In genomic region chr12:117085318-117085947, GRCh38 we compare ENCODE assay signal across 24 cellular contexts. TPM values are rescaled to one million over a fixed set of nuclear protein-coding genes. Genes with fewer than 3 reads are reported as not detected.
DNase-seq lines count a peak whose midpoint lies in the region; ATAC-seq, FAIRE-seq and TF ChIP-seq lines count a peak whose summit lies in the region.
"Had no signal": no experiment of that assay in that cellular context is flagged by ENCODE, and none has a peak within 500 bp of the region (broad histone marks: within the 10 kb centered on the region; RNA-seq: fewer than 3 reads in every experiment).

No MANE protein-coding gene starts in this region.

- no peak overlapping the region for H2BK5ac ChIP-seq in H9 (ENCODE audit: insufficient read length, low read length)
- H2BK5ac ChIP-seq in neuronal stem cell (ENCODE audit: low read length): no peak overlapping the region

- BruUV-seq in Calu3 (replicated peaks; lab: Mats Ljungman, UMichigan): no TSS peak

- H2BK15ac ChIP-seq in H9 (ENCODE audit: low read depth, low read length): no peak overlapping the region
- peak overlapping the region; percentile 43 for H2BK15ac ChIP-seq in neuronal stem cell (ENCODE audit: low read length)

- H3K23ac ChIP-seq in H9 (ENCODE audit: insufficient read length, low read depth, low read length) (no peak overlapping the region), neuronal stem cell (ENCODE audit: low read depth, low read length, poor library complexity) (no peak overlapping the region)

- H3K79me2 ChIP-seq in H9 (ENCODE audit: insufficient read depth, low read length): no peaks in the 10 kb centered on the region

- H2BK120ac ChIP-seq in H9 (ENCODE audit: low read depth, low read length, poor library complexity, severe bottlenecking): no peak overlapping the region
- H2BK120ac ChIP-seq in neuronal stem cell (ENCODE audit: low read depth, low read length): no peak overlapping the region

- H3K4me1 Mint-ChIP-seq in Calu3 (ENCODE audit: low read depth, unreplicated experiment): peaks cover 72% of the 10 kb centered on the region
- peaks cover 14 to 35% of the 10 kb centered on the region in 2 experiments for H3K4me1 Mint-ChIP-seq in H9

- H2AK5ac ChIP-seq in H9 (ENCODE audit: insufficient read length, low read length) (no peak overlapping the region), neuronal stem cell (ENCODE audit: low read depth, low read length) (peak overlapping the region; percentile 4)

- H3K27ac ChIP-seq in H9 (ENCODE audit: insufficient read length, low read depth, low read length): no peak overlapping the region
- H3K27ac ChIP-seq in neuronal stem cell (replicated peaks; ENCODE audit: low read length): no peak overlapping the region
- H3K27ac ChIP-seq: gastroesophageal sphincter, GM23248, thoracic aorta had no signal

- H3K4me1 ChIP-seq in H9 (ENCODE audit: insufficient read depth, low read length) (no peaks in the 10 kb centered on the region), neuronal stem cell (ENCODE audit: control insufficient read depth in 2 of 2, insufficient read depth in 1 of 2, low read depth in 1 of 2, low read length in 2 of 2) (peaks cover 7 to 8% of the 10 kb centered on the region in 2 donors)

- H3K27ac Mint-ChIP-seq in Calu3 (ENCODE audit: unreplicated experiment): peak overlapping the region; percentile 58
- peak overlapping the region; percentile 44 to 86 (median 85); a peak in 4 of 7 replicates for H3K27ac Mint-ChIP-seq in H9
- H3K27ac Mint-ChIP-seq: activated naive CD4-positive, alpha-beta T cell treated with anti-CD3 and anti-CD28 coated beads, Interleukin-2, amount 50 U/mL, for 72 hours; progenitor cell of endocrine pancreas; stimulated activated naive CD8-positive, alpha-beta T cell treated with anti-CD3 and anti-CD28 coated beads, Interleukin-15, Interleukin-2, amounts not matched to agents 100 ng/mL and 50 ng/mL, for 24 hours had no signal

- H3K4me2 ChIP-seq in H9 (ENCODE audit: insufficient read depth, insufficient read length, low read length) (no peak overlapping the region), neuronal stem cell (ENCODE audit: insufficient read depth, low read length, poor library complexity, severe bottlenecking) (no peak overlapping the region)

- no peaks in the 10 kb centered on the region for H4K20me1 ChIP-seq in H9 (ENCODE audit: control insufficient read depth, insufficient read depth, insufficient read length)

- no peak overlapping the region for H3T11ph ChIP-seq in H9 (ENCODE audit: low read length)

- H2AFZ ChIP-seq in H9 (ENCODE audit: low read length) (no peak overlapping the region), neuronal stem cell (ENCODE audit: low read length) (no peak overlapping the region)
- H2AFZ ChIP-seq: GM23248 had no signal

- no peak overlapping the region for H4K5ac ChIP-seq in H9 (ENCODE audit: insufficient read length, low read depth, low read length)

- no peaks in the 10 kb centered on the region for H3K23me2 ChIP-seq in H9 (ENCODE audit: insufficient read length, low read depth, low read length, poor library complexity, severe bottlenecking)

- no peaks in the 10 kb centered on the region for H3K79me1 ChIP-seq in H9 (ENCODE audit: insufficient read depth, low read depth, low read length, poor library complexity, severe bottlenecking)
- H3K79me1 ChIP-seq in neuronal stem cell (ENCODE audit: low read depth, low read length): no peaks in the 10 kb centered on the region

- H3K9ac ChIP-seq in H9 (ENCODE audit: extremely low read depth, insufficient read length, low read length) (no peak overlapping the region), neuronal stem cell (ENCODE audit: low read depth, low read length, poor library complexity) (peak overlapping the region; percentile 18)
- H3K9ac ChIP-seq: GM23248 had no signal

- FAIRE-seq in D721Med (lab: Jason Lieb, UNC): no peak
- FAIRE-seq: astrocyte, GM12891 had no signal

- H2BK12ac ChIP-seq in H9 (ENCODE audit: insufficient read length, low read depth, low read length): no peak overlapping the region
- no peak overlapping the region for H2BK12ac ChIP-seq in neuronal stem cell (ENCODE audit: low read length)

- TF ChIP-seq CTCF in Calu3 (IDR thresholded peaks at IDR 0.05; ENCODE audit: unreplicated experiment) (no peak), H9 (conservative IDR thresholded peaks at IDR 0.05) (no peak), D721Med (IDR thresholded peaks at IDR 0.05; ENCODE audit: insufficient read depth, missing control alignments) (no peak)

- H3K9me3 Mint-ChIP-seq in Calu3 (ENCODE audit: low read depth, unreplicated experiment) (no peaks in the 10 kb centered on the region), H9 (peaks cover 14 to 18% of the 10 kb centered on the region in 2 experiments)

- H3K56ac ChIP-seq in H9 (ENCODE audit: insufficient read length, low read depth, low read length): no peak overlapping the region

- H3K9me3 ChIP-seq in H9 (ENCODE audit: control insufficient read depth, low read depth, low read length) (no peaks in the 10 kb centered on the region), neuronal stem cell (replicated peaks in 1 of 2; ENCODE audit: control insufficient read depth in 2 of 2, insufficient read depth in 1 of 2, low read depth in 1 of 2, low read length in 2 of 2) (peaks cover under 1 to 15% of the 10 kb centered on the region in 2 donors)

- H2BK20ac ChIP-seq in H9 (ENCODE audit: low read depth, low read length, poor library complexity, severe bottlenecking): no peak overlapping the region

- intact Hi-C loops in Calu3 (cut with micrococcal nuclease; ENCODE audit: unreplicated experiment) (no loop called here), head of caudate nucleus (cut with DNase I) (no loop called here)

- H3K18ac ChIP-seq in H9 (ENCODE audit: insufficient read length, low read depth, low read length) (no peak overlapping the region), neuronal stem cell (ENCODE audit: low read length) (peak overlapping the region; percentile 29)

- ATAC-seq in GM21447 (IDR thresholded peaks at IDR 0.05; ENCODE audit: unreplicated experiment) (no peak), GM21390 (IDR thresholded peaks at IDR 0.05; ENCODE audit: unreplicated experiment) (no peak)
- ATAC-seq: activated naive CD4-positive, alpha-beta T cell treated with anti-CD3 and anti-CD28 coated beads, Interleukin-2, amount 50 U/mL, for 72 hours; gastroesophageal sphincter had no signal

- H3K27me3 ChIP-seq in H9 (ENCODE audit: insufficient read depth, low read length): no peaks in the 10 kb centered on the region
- H3K27me3 ChIP-seq in neuronal stem cell (ENCODE audit: control insufficient read depth in 3 of 3, insufficient read depth in 3 of 3, low read depth in 1 of 3, low read length in 3 of 3): peaks cover 0 to 22% (median 0%) of the 10 kb centered on the region in 3 experiments
- H3K27me3 ChIP-seq: gastroesophageal sphincter had no signal

- CTCF ChIA-PET in Calu3 (lab: Charles Lee): no interaction called here

- WGBS in H9 (ENCODE audit: extremely low coverage, insufficient read length, low lambda C conversion rate): no CpG with 5 or more reads among the region's 10 CpGs
- WGBS in neuronal stem cell (ENCODE audit: extremely low coverage in 2 of 2, insufficient read length in 2 of 2, insufficient replicate concordance in 1 of 2), 2 donors: no CpG with 5 or more reads among the region's 10 CpGs

- no peaks in the 10 kb centered on the region for H3K27me3 Mint-ChIP-seq in Calu3 (ENCODE audit: unreplicated experiment)
- H3K27me3 Mint-ChIP-seq in H9 (ENCODE audit: low read depth): no peaks in the 10 kb centered on the region
- H3K27me3 Mint-ChIP-seq: stimulated activated naive CD8-positive, alpha-beta T cell treated with anti-CD3 and anti-CD28 coated beads, Interleukin-15, Interleukin-2, amounts not matched to agents 100 ng/mL and 50 ng/mL, for 24 hours had no signal

- H3K36me3 Mint-ChIP-seq in Calu3 (ENCODE audit: insufficient read depth, unreplicated experiment) (peaks cover 81% of the 10 kb centered on the region), H9 (ENCODE audit: insufficient read depth in 1 of 3, low read depth in 3 of 3) (peaks cover 6 to 16% (median 8%) of the 10 kb centered on the region in 3 experiments; a peak in 6 of 7 replicates)

- H3K14ac ChIP-seq in H9 (ENCODE audit: insufficient read depth, low read length) (no peak overlapping the region), neuronal stem cell (ENCODE audit: low read length) (no peak overlapping the region)

- DNase-seq in Calu3 (no peak), H9 (no peak), head of caudate nucleus (peak in 40 of 42 donors; percentile 8 to 95 (median 72)), neuronal stem cell (ENCODE audit: low spot score) (no peak), NCI-H69 (lab: John Stamatoyannopoulos, UW) (no peak), D721Med (ENCODE audit: insufficient read length, low spot score) (no peak)
- DNase-seq: activated CD4-positive, CD25-positive, alpha-beta regulatory T cell; activated CD8-positive, alpha-beta memory T cell treated with anti-CD3 and anti-CD28 coated beads, Interleukin-2, amount 50 U/mL, for 4 hours; EL; GM23248; NCI-H1694; NCI-H526 treated with DMSO at 0.1 percent for 48 hours; T-helper 1 cell had no signal

- no peak overlapping the region for H4K91ac ChIP-seq in H9 (ENCODE audit: insufficient read length, low read depth, low read length)
- H4K91ac ChIP-seq in neuronal stem cell (ENCODE audit: low read depth, low read length, poor library complexity): no peak overlapping the region

- H3K4ac ChIP-seq in H9 (ENCODE audit: low read depth, low read length) (no peak overlapping the region), neuronal stem cell (ENCODE audit: low read length) (no peak overlapping the region)

- H4K8ac ChIP-seq in H9 (replicated peaks; ENCODE audit: insufficient read length, low read depth, low read length) (no peak overlapping the region), neuronal stem cell (ENCODE audit: low read depth, low read length) (no peak overlapping the region)

- no peaks in the 10 kb centered on the region for H3K36me3 ChIP-seq in neuronal stem cell (replicated peaks in 1 of 2; ENCODE audit: control insufficient read depth in 2 of 2, insufficient read depth in 2 of 2, low read length in 2 of 2)
- H3K36me3 ChIP-seq: gastroesophageal sphincter, thoracic aorta had no signal

- no peak overlapping the region for H3K4me3 ChIP-seq in neuronal stem cell (ENCODE audit: low read length in 2 of 2)
- H3K4me3 ChIP-seq: gastroesophageal sphincter, GM23248, lung, thoracic aorta had no signal

- H3K4me3 Mint-ChIP-seq in Calu3 (ENCODE audit: low read depth, unreplicated experiment) (peak overlapping the region; percentile 46), H9 (no peak overlapping the region)
- H3K4me3 Mint-ChIP-seq: stimulated activated naive CD8-positive, alpha-beta T cell treated with anti-CD3 and anti-CD28 coated beads, Interleukin-15, Interleukin-2, amounts not matched to agents 100 ng/mL and 50 ng/mL, for 24 hours had no signal

RNA-seq across cellular contexts. Expression of gene TESC, which starts 13.8 kb away (rescaled TPM):
- 647 and 669 TPM in 2 replicates for total RNA-seq in Calu3 (2022)
- total RNA-seq in H9 (2021): 5.4 and 5.8 TPM in 2 replicates
- 13.2 TPM for polyA plus RNA-seq in neuronal stem cell (2013, experiment 1 of 2)
- 12.4 TPM for polyA plus RNA-seq in neuronal stem cell (2013, experiment 2 of 2)
- total RNA-seq: GM23248, RPMI7951 had no signal

Comparison
In these comparisons a context has a peak if more than half of its experiments do, and no peak if none do; other contexts are left out.
1. DNase-seq: peak in head of caudate nucleus (40 of 42); none in Calu3 (single experiment), H9 (single experiment), neuronal stem cell (single experiment), NCI-H69 (single experiment) and D721Med (single experiment).
2. RNA of gene TESC, which starts 13.8 kb away (total RNA-seq): 647 to 669 TPM in Calu3; 5.4 to 5.8 TPM in H9; every median in the first group is over 10 times any median in the second.